30 cellular contexts compared by ENCODE assay signal in genomic region chr6:147735924-147736323, GRCh38.
"Had no signal": no experiment of that assay in that cellular context is flagged by ENCODE, and none has a peak within 500 bp of the region (broad histone marks: within the 10 kb centered on the region; RNA-seq: fewer than 3 reads in every experiment).

No MANE protein-coding gene starts in this region.

- H3K36me3 Mint-ChIP-seq: activated CD4-positive, alpha-beta memory T cell treated with anti-CD3 and anti-CD28 coated beads for 36 hours; activated CD8-positive, alpha-beta memory T cell treated with anti-CD3 and anti-CD28 coated beads, Interleukin-2, amount 10 ng/mL, durations not matched to agents 7 days and 5 days; activated naive CD4-positive, alpha-beta T cell treated with anti-CD3 and anti-CD28 coated beads, Interleukin-2, amount 50 U/mL, for 24 hours; activated naive CD8-positive, alpha-beta T cell treated with anti-CD3 and anti-CD28 coated beads for 36 hours had no signal

- ATAC-seq: activated CD4-positive, alpha-beta T cell treated with anti-CD3 and anti-CD28 coated beads for 36 hours; activated CD8-positive, alpha-beta memory T cell treated with anti-CD3 and anti-CD28 coated beads, Interleukin-2, amount 10 ng/mL, durations not matched to agents 7 days and 5 days; activated CD8-positive, alpha-beta T cell treated with anti-CD3 and anti-CD28 coated beads, Interleukin-2, amount 10 ng/mL, durations not matched to agents 7 days and 5 days; activated naive CD8-positive, alpha-beta T cell treated with anti-CD3 and anti-CD28 coated beads, Interleukin-2, amount 50 U/mL, for 24 hours; body of pancreas; effector memory CD8-positive, alpha-beta T cell had no signal

- H3K27me3 ChIP-seq: adrenal gland, body of pancreas, esophagus squamous epithelium had no signal

- H3K27ac ChIP-seq: adrenal gland, body of pancreas, epithelial cell of prostate, esophagus squamous epithelium had no signal

- H3K9me3 ChIP-seq: adrenal gland, body of pancreas, esophagus squamous epithelium had no signal

- H3K4me1 Mint-ChIP-seq: activated CD4-positive, alpha-beta T cell treated with anti-CD3 and anti-CD28 coated beads for 36 hours; activated CD4-positive, alpha-beta T cell treated with anti-CD3 and anti-CD28 coated beads, Interleukin-2, amount 10 ng/mL, durations not matched to agents 24 days and 14 days; activated CD8-positive, alpha-beta memory T cell treated with anti-CD3 and anti-CD28 coated beads, Interleukin-2, amount 10 ng/mL, durations not matched to agents 7 days and 5 days; activated naive CD4-positive, alpha-beta T cell treated with anti-CD3 and anti-CD28 coated beads, Interleukin-2, amount 50 U/mL, for 24 hours; activated naive CD8-positive, alpha-beta T cell treated with anti-CD3 and anti-CD28 coated beads, Interleukin-2, amount 50 U/mL, for 24 hours had no signal

- H3K4me1 ChIP-seq: adrenal gland had no signal

- H3K4me3 Mint-ChIP-seq: activated CD4-positive, alpha-beta memory T cell treated with anti-CD3 and anti-CD28 coated beads for 36 hours; activated CD4-positive, alpha-beta T cell treated with anti-CD3 and anti-CD28 coated beads for 36 hours; activated CD4-positive, alpha-beta T cell treated with anti-CD3 and anti-CD28 coated beads, Interleukin-2, amount 10 ng/mL, durations not matched to agents 24 days and 14 days; activated CD8-positive, alpha-beta memory T cell treated with anti-CD3 and anti-CD28 coated beads, Interleukin-2, amount 10 ng/mL, durations not matched to agents 7 days and 5 days; activated CD8-positive, alpha-beta T cell treated with anti-CD3 and anti-CD28 coated beads, Interleukin-2, amount 10 ng/mL, durations not matched to agents 7 days and 5 days; activated naive CD4-positive, alpha-beta T cell treated with anti-CD3 and anti-CD28 coated beads for 36 hours; activated naive CD4-positive, alpha-beta T cell treated with anti-CD3 and anti-CD28 coated beads, Interleukin-2, amount 50 U/mL, for 24 hours; activated naive CD8-positive, alpha-beta T cell treated with anti-CD3 and anti-CD28 coated beads for 36 hours; activated naive CD8-positive, alpha-beta T cell treated with anti-CD3 and anti-CD28 coated beads, Interleukin-2, amount 50 U/mL, for 24 hours; activated T-helper 1 cell treated with anti-CD3 and anti-CD28 coated beads, Interleukin-12 subunit alpha, Interleukin-12 subunit beta, Interleukin-2, Interleukin-4 antibody, amounts not matched to agents 30 ng/mL and 10 ng/mL and 1 ng/mL, durations not matched to agents 14 hours and 24 hours and 36 hours; effector memory CD8-positive, alpha-beta T cell had no signal

- H3K27me3 Mint-ChIP-seq: activated CD8-positive, alpha-beta memory T cell treated with anti-CD3 and anti-CD28 coated beads, Interleukin-2, amount 10 ng/mL, durations not matched to agents 7 days and 5 days; activated naive CD4-positive, alpha-beta T cell treated with anti-CD3 and anti-CD28 coated beads, Interleukin-2, amount 50 U/mL, for 24 hours had no signal

- H3K9me3 Mint-ChIP-seq: activated CD4-positive, alpha-beta memory T cell treated with anti-CD3 and anti-CD28 coated beads for 36 hours; activated CD4-positive, alpha-beta T cell treated with anti-CD3 and anti-CD28 coated beads, Interleukin-2, amount 10 ng/mL, durations not matched to agents 24 days and 14 days; activated naive CD4-positive, alpha-beta T cell treated with anti-CD3 and anti-CD28 coated beads for 36 hours; activated naive CD4-positive, alpha-beta T cell treated with anti-CD3 and anti-CD28 coated beads, Interleukin-2, amount 50 U/mL, for 24 hours; activated naive CD8-positive, alpha-beta T cell treated with anti-CD3 and anti-CD28 coated beads for 36 hours; activated naive CD8-positive, alpha-beta T cell treated with anti-CD3 and anti-CD28 coated beads, Interleukin-2, amount 50 U/mL, for 24 hours; activated T-helper 1 cell treated with anti-CD3 and anti-CD28 coated beads, Interleukin-12 subunit alpha, Interleukin-12 subunit beta, Interleukin-2, Interleukin-4 antibody, amounts not matched to agents 30 ng/mL and 10 ng/mL and 1 ng/mL, durations not matched to agents 14 hours and 24 hours and 36 hours; activated T-helper 2 cell treated with anti-CD3 and anti-CD28 coated beads, Interferon-gamma antibody, Interleukin-2, Interleukin-4, amounts not matched to agents 10 μg/mL and 5 μg/mL and 100 μg/mL, durations not matched to agents 14 hours and 24 hours and 36 hours had no signal

- DNase-seq: activated CD4-positive, alpha-beta memory T cell treated with anti-CD3 and anti-CD28 coated beads for 36 hours; activated CD4-positive, alpha-beta T cell treated with anti-CD3 and anti-CD28 coated beads for 36 hours; activated CD4-positive, alpha-beta T cell treated with anti-CD3 and anti-CD28 coated beads, Interleukin-2, amount 10 ng/mL, durations not matched to agents 24 days and 14 days; activated CD4-positive, CD25-positive, alpha-beta regulatory T cell; activated CD4-positive, CD25-positive, alpha-beta regulatory T cell treated with anti-CD3 and anti-CD28 coated beads, Interleukin-2, amount 50 U/mL, for 72 hours; activated CD8-positive, alpha-beta memory T cell treated with anti-CD3 and anti-CD28 coated beads, Interleukin-2, amount 10 ng/mL, durations not matched to agents 7 days and 5 days; activated CD8-positive, alpha-beta memory T cell treated with anti-CD3 and anti-CD28 coated beads, Interleukin-2, amount 50 U/mL, for 4 hours; activated CD8-positive, alpha-beta T cell treated with anti-CD3 and anti-CD28 coated beads, Interleukin-2, amount 10 ng/mL, durations not matched to agents 7 days and 5 days; activated effector memory CD4-positive, alpha-beta T cell treated with anti-CD3 and anti-CD28 coated beads, Interleukin-2, amount 50 U/mL, for 16 hours; activated naive CD4-positive, alpha-beta T cell treated with anti-CD3 and anti-CD28 coated beads for 36 hours; activated naive CD8-positive, alpha-beta T cell treated with anti-CD3 and anti-CD28 coated beads for 36 hours; activated naive CD8-positive, alpha-beta T cell treated with anti-CD3 and anti-CD28 coated beads, Interleukin-2, amount 50 U/mL, for 24 hours; activated T-cell treated with anti-CD3 and anti-CD28 coated beads, Interleukin-2, amount 50 U/mL, for 1 hour; activated T-cell treated with anti-CD3 and anti-CD28 coated beads, Interleukin-2, amount 50 U/mL, for 48 hours; adrenal gland; amygdala; aorta; body of pancreas; cortex of kidney; dermis blood vessel endothelial cell; effector CD4-positive, alpha-beta T cell; effector memory CD8-positive, alpha-beta T cell; esophagus squamous epithelium; foreskin melanocyte; T-helper 2 cell had no signal

- H3K4me3 ChIP-seq: adrenal gland, body of pancreas, esophagus squamous epithelium had no signal

- H3K36me3 ChIP-seq: adrenal gland, esophagus squamous epithelium had no signal

- FAIRE-seq: colon had no signal

- H3K27ac Mint-ChIP-seq: activated CD4-positive, alpha-beta memory T cell treated with anti-CD3 and anti-CD28 coated beads for 36 hours; activated CD4-positive, alpha-beta T cell treated with anti-CD3 and anti-CD28 coated beads for 36 hours; activated CD4-positive, alpha-beta T cell treated with anti-CD3 and anti-CD28 coated beads, Interleukin-2, amount 10 ng/mL, durations not matched to agents 24 days and 14 days; activated CD8-positive, alpha-beta memory T cell treated with anti-CD3 and anti-CD28 coated beads, Interleukin-2, amount 10 ng/mL, durations not matched to agents 7 days and 5 days; activated CD8-positive, alpha-beta T cell treated with anti-CD3 and anti-CD28 coated beads, Interleukin-2, amount 10 ng/mL, durations not matched to agents 7 days and 5 days; activated naive CD4-positive, alpha-beta T cell treated with anti-CD3 and anti-CD28 coated beads for 36 hours; activated naive CD4-positive, alpha-beta T cell treated with anti-CD3 and anti-CD28 coated beads, Interleukin-2, amount 50 U/mL, for 24 hours; activated naive CD8-positive, alpha-beta T cell treated with anti-CD3 and anti-CD28 coated beads for 36 hours; activated naive CD8-positive, alpha-beta T cell treated with anti-CD3 and anti-CD28 coated beads, Interleukin-2, amount 50 U/mL, for 24 hours; activated T-helper 1 cell treated with anti-CD3 and anti-CD28 coated beads, Interleukin-12 subunit alpha, Interleukin-12 subunit beta, Interleukin-2, Interleukin-4 antibody, amounts not matched to agents 30 ng/mL and 10 ng/mL and 1 ng/mL, durations not matched to agents 14 hours and 24 hours and 36 hours; activated T-helper 2 cell treated with anti-CD3 and anti-CD28 coated beads, Interferon-gamma antibody, Interleukin-2, Interleukin-4, amounts not matched to agents 10 μg/mL and 5 μg/mL and 100 μg/mL, durations not matched to agents 14 hours and 24 hours and 36 hours; effector memory CD8-positive, alpha-beta T cell had no signal
